17 cellular contexts compared by ENCODE assay signal in genomic region chr1:24562625-24563024, GRCh38. TPM values are rescaled to one million over a fixed set of nuclear protein-coding genes. Genes with fewer than 3 reads are reported as not detected.
DNase-seq lines count a peak whose midpoint lies in the region; ATAC-seq and TF ChIP-seq lines count a peak whose summit lies in the region.
"Had no signal": no experiment of that assay in that cellular context is flagged by ENCODE, and none has a peak within 500 bp of the region (broad histone marks: within the 10 kb centered on the region; RNA-seq: fewer than 3 reads in every experiment).

No MANE protein-coding gene starts in this region.

- H3K36me3 Mint-ChIP-seq in MCF 10A (ENCODE audit: insufficient read depth, unreplicated experiment): no peaks in the 10 kb centered on the region
- H3K36me3 Mint-ChIP-seq: activated naive CD4-positive, alpha-beta T cell treated with anti-CD3 and anti-CD28 coated beads, Interleukin-2, amount 50 U/mL, for 24 hours; stimulated activated effector memory CD8-positive, alpha-beta T cell treated with anti-CD3 and anti-CD28 coated beads, Interleukin-12 subunit alpha, Interleukin-12 subunit beta, amount 100 ng/mL, for 72 hours had no signal

- no peaks in the 10 kb centered on the region for H3K9me3 Mint-ChIP-seq in MCF 10A (ENCODE audit: unreplicated experiment)
- H3K9me3 Mint-ChIP-seq: activated naive CD4-positive, alpha-beta T cell treated with anti-CD3 and anti-CD28 coated beads, Interleukin-2, amount 50 U/mL, for 24 hours; stimulated activated effector memory CD8-positive, alpha-beta T cell treated with anti-CD3 and anti-CD28 coated beads, Interleukin-12 subunit alpha, Interleukin-12 subunit beta, amount 100 ng/mL, for 72 hours had no signal

- no peaks in the 10 kb centered on the region for H3K27me3 Mint-ChIP-seq in MCF 10A (ENCODE audit: insufficient read depth, unreplicated experiment)
- H3K27me3 Mint-ChIP-seq: activated naive CD4-positive, alpha-beta T cell treated with anti-CD3 and anti-CD28 coated beads, Interleukin-2, amount 50 U/mL, for 24 hours had no signal

- peaks cover 10% of the 10 kb centered on the region for H3K4me1 Mint-ChIP-seq in MCF 10A (ENCODE audit: insufficient read depth, unreplicated experiment)
- H3K4me1 Mint-ChIP-seq: stimulated activated effector memory CD8-positive, alpha-beta T cell treated with anti-CD3 and anti-CD28 coated beads, Interleukin-12 subunit alpha, Interleukin-12 subunit beta, amount 100 ng/mL, for 72 hours had no signal

- ATAC-seq in sciatic nerve (no peak), GM19023 (IDR thresholded peaks at IDR 0.05; ENCODE audit: unreplicated experiment) (no peak), HG03025 (IDR thresholded peaks at IDR 0.05; ENCODE audit: low FRiP score, unreplicated experiment) (no peak)
- ATAC-seq: esophagus mucosa; GM12878; stimulated activated effector memory CD8-positive, alpha-beta T cell treated with anti-CD3 and anti-CD28 coated beads, Interleukin-12 subunit alpha, Interleukin-12 subunit beta, amount 100 ng/mL, for 72 hours had no signal

- TF ChIP-seq CTCF in MCF 10A (IDR thresholded peaks at IDR 0.05; ENCODE audit: unreplicated experiment): no peak
- no peak for TF ChIP-seq CTCF in RWPE1 (conservative IDR thresholded peaks at IDR 0.05; ENCODE audit: low read depth)

- BruUV-seq in MCF 10A (replicated peaks; lab: Mats Ljungman, UMichigan): no TSS peak

- CTCF ChIA-PET in MCF 10A (lab: Yijun Ruan, JAX) (interaction anchor here (1.5 kb wide), 1 partner anchor 24 kb away, joined by 5 read pairs; no protein-coding TSS in a partner anchor), RWPE1 (lab: Yijun Ruan, JAX) (interaction anchor here (0.7 kb wide), 1 partner anchor 555 kb away, joined by 3 read pairs; no protein-coding TSS in a partner anchor)

- no peak overlapping the region for H3K4me3 Mint-ChIP-seq in MCF 10A (ENCODE audit: unreplicated experiment)
- H3K4me3 Mint-ChIP-seq: activated naive CD4-positive, alpha-beta T cell treated with anti-CD3 and anti-CD28 coated beads, Interleukin-2, amount 50 U/mL, for 24 hours; stimulated activated effector memory CD8-positive, alpha-beta T cell treated with anti-CD3 and anti-CD28 coated beads, Interleukin-12 subunit alpha, Interleukin-12 subunit beta, amount 100 ng/mL, for 72 hours had no signal

- no peak overlapping the region for H3K27ac ChIP-seq in RWPE1
- H3K27ac ChIP-seq: HL-60, parathyroid adenoma had no signal

- peak; percentile 28 to 43 for DNase-seq in NCI-H187 (lab: John Stamatoyannopoulos, UW)
- no peak for DNase-seq in NCI-H187 treated with DMSO at 0.1 percent for 48 hours (lab: John Stamatoyannopoulos, UW)
- peak; percentile 88 for DNase-seq in NCI-H2171 (lab: John Stamatoyannopoulos, UW)
- peak; percentile 70 for DNase-seq in MCF 10A (ENCODE audit: unreplicated experiment)
- peak; percentile 42 for DNase-seq in sciatic nerve (ENCODE audit: low spot score)
- no peak for DNase-seq in RWPE1 (ENCODE audit: low spot score)
- DNase-seq: cerebellar nuclear complex had no signal

- POLR2A ChIA-PET in MCF 10A (lab: Yijun Ruan, JAX) (no interaction called here), RWPE1 (lab: Yijun Ruan, JAX; ENCODE audit: low non-redundant PET) (no interaction called here)

- intact Hi-C loops in MCF 10A (cut with micrococcal nuclease): no loop called here
- intact Hi-C loops in sciatic nerve (cut with DNase I): no loop called here

- H3K27ac Mint-ChIP-seq in MCF 10A (ENCODE audit: low read depth, unreplicated experiment): no peak overlapping the region
- H3K27ac Mint-ChIP-seq: activated naive CD4-positive, alpha-beta T cell treated with anti-CD3 and anti-CD28 coated beads, Interleukin-2, amount 50 U/mL, for 24 hours; stimulated activated effector memory CD8-positive, alpha-beta T cell treated with anti-CD3 and anti-CD28 coated beads, Interleukin-12 subunit alpha, Interleukin-12 subunit beta, amount 100 ng/mL, for 72 hours had no signal

RNA-seq across cellular contexts. Expression of gene NCMAP, which starts 6.7 kb away (rescaled TPM):
- not detected in 2 replicates for total RNA-seq in MCF 10A (2022)
- 226 TPM for total RNA-seq in sciatic nerve
- total RNA-seq: GM12878, H4, RPMI7951 had no signal

RNA-seq across cellular contexts. Expression of gene RCAN3, which starts 60.0 kb away (rescaled TPM):
- total RNA-seq in MCF 10A (2022) (6.1 and 7.1 TPM in 2 replicates), sciatic nerve (14.0 TPM)

Comparison
In these comparisons a context has a peak if more than half of its experiments do, and no peak if none do; other contexts are left out.
1. DNase-seq: peak in NCI-H187 (2 of 2), NCI-H2171 (single experiment), MCF 10A (single experiment) and sciatic nerve (single experiment); none in NCI-H187 treated with DMSO at 0.1 percent for 48 hours (single experiment) and RWPE1 (single experiment).
2. RNA of gene NCMAP, which starts 6.7 kb away (total RNA-seq): 226 TPM in sciatic nerve (single experiment); not detected in MCF 10A; every median in the first group is over 100 times any median in the second.